Comparison of ENCODE assay signal across 8 cellular contexts in genomic region chr18:36129300-36130038, GRCh38. TPM values are rescaled to one million over a fixed set of nuclear protein-coding genes. Genes with fewer than 3 reads are reported as not detected.
DNase-seq lines count a peak whose midpoint lies in the region; ATAC-seq and TF ChIP-seq lines count a peak whose summit lies in the region.

TSS of gene ELP2 (plus strand) at chr18:36129899. CDS start at chr18:36129934, 35 bp downstream.
TSS of gene SLC39A6 (minus strand) at chr18:36129340. CDS start at chr18:36127007, 2,333 bp downstream.

- DNase-seq in AG10803 (ENCODE audit: low read depth) (peak; percentile 95), NCI-H345 treated with DMSO at 0.1 percent for 48 hours (lab: John Stamatoyannopoulos, UW; ENCODE audit: unreplicated experiment) (peak; percentile 84), caudate nucleus (lab: John Stamatoyannopoulos, UW) (peak; percentile 56 to 98 (median 91)), immature natural killer cell (peak; percentile 96 to 97 (median 97)), smooth muscle cell of the brain vasculature (ENCODE audit: low read depth, low spot score) (peak; percentile 86)
- peak; percentile 91 to 92 (median 91) for DNase-seq in activated CD4-positive, CD25-positive, alpha-beta regulatory T cell (lab: John Stamatoyannopoulos, UW)

- no peaks in the 10 kb centered on the region for H3K9me3 Mint-ChIP-seq in immature natural killer cell

- peak within 1 kb of the TSS; percentile 98 for H3K27ac ChIP-seq in caudate nucleus (ENCODE audit: low read depth, low read length)

- H3K27me3 Mint-ChIP-seq in immature natural killer cell (ENCODE audit: low read depth in 3 of 3): peaks cover 5 to 17% (median 13%) of the 10 kb centered on the region in 3 donors

- H3K4me3 ChIP-seq in AG10803 (ENCODE audit: low read length): peak within 1 kb of the TSS; percentile 99

- H3K27ac Mint-ChIP-seq in immature natural killer cell: peak within 1 kb of the TSS; percentile 93 to 97 (median 96)

- ATAC-seq in GM19035 (IDR thresholded peaks at IDR 0.05; ENCODE audit: unreplicated experiment): peak; percentile 90
- ATAC-seq in HG03342 (IDR thresholded peaks at IDR 0.05; ENCODE audit: unreplicated experiment): peak; percentile 92

- peaks cover 0 to 8% (median 0%) of the 10 kb centered on the region in 3 donors for H3K36me3 Mint-ChIP-seq in immature natural killer cell

- peak within 1 kb of the TSS; percentile 87 to 97 (median 97) for H3K4me3 Mint-ChIP-seq in immature natural killer cell

- TF ChIP-seq CTCF in AG10803 (conservative IDR thresholded peaks at IDR 0.05; ENCODE audit: low read length): no peak

- H3K4me1 Mint-ChIP-seq in immature natural killer cell: peaks cover 47 to 65% of the 10 kb centered on the region in 2 donors

RNA-seq across cellular contexts. Expression of gene ELP2, which starts in this region (rescaled TPM):
- polyA plus RNA-seq in immature natural killer cell: 10 to 100 TPM; 44.6 to 57.3 (median 48.3) TPM

RNA-seq across cellular contexts. Expression of gene SLC39A6, which starts in this region (rescaled TPM):
- polyA plus RNA-seq in immature natural killer cell: 10 to 100 TPM; 23.8 to 40.9 (median 33.8) TPM

Comparison
In these comparisons a context has a peak if more than half of its experiments do, and no peak if none do; other contexts are left out.
1. Peak in every context shown above with its lines: DNase-seq, ATAC-seq, H3K4me3 ChIP-seq and H3K27ac ChIP-seq.